ENCODE assay signal across 12 cellular contexts in genomic region chr19:18225355-18225701, GRCh38. TPM values are rescaled to one million over a fixed set of nuclear protein-coding genes. Genes with fewer than 3 reads are reported as not detected.
DNase-seq lines count a peak whose midpoint lies in the region; ATAC-seq, FAIRE-seq and TF ChIP-seq lines count a peak whose summit lies in the region.
"Had no signal": no experiment of that assay in that cellular context is flagged by ENCODE, and none has a peak within 500 bp of the region (broad histone marks: within the 10 kb centered on the region; RNA-seq: fewer than 3 reads in every experiment).

No MANE protein-coding gene starts in this region.

- H3K9me3 ChIP-seq in A549 (no peaks in the 10 kb centered on the region), HUES6 (ENCODE audit: control insufficient read depth, insufficient read depth, low read depth, low read length) (no peaks in the 10 kb centered on the region)
- H3K9me3 ChIP-seq: SJSA1 had no signal

- peak overlapping the region; percentile 83 to 86 (median 85) for H3K4me3 Mint-ChIP-seq in nephron

- no peak for TF ChIP-seq EP300 in A549 (IDR thresholded peaks at IDR 0.05)

- H3K4me2 ChIP-seq in A549 = peak overlapping the region; percentile 84; the same call in 2 of the 3 replicates

- H3K27me3 ChIP-seq in HUES6 (ENCODE audit: control insufficient read depth, insufficient read depth, low read length) = peaks cover 29% of the 10 kb centered on the region

- H3K4me1 Mint-ChIP-seq in nephron = peaks cover 19% of the 10 kb centered on the region

- no peak for ATAC-seq in A549
- ATAC-seq in GM18867 (IDR thresholded peaks at IDR 0.05; ENCODE audit: unreplicated experiment) = no peak
- no peak for ATAC-seq in HG02588 (IDR thresholded peaks at IDR 0.05; ENCODE audit: unreplicated experiment)

- TF ChIP-seq CTCF in A549 (IDR thresholded peaks at IDR 0.05) (no peak), nephron (IDR thresholded peaks at IDR 0.05; ENCODE audit: unreplicated experiment in 3 of 3) (no peak)

- H3K4me1 ChIP-seq in A549 (peaks cover 5% of the 10 kb centered on the region; the same call in 2 of the 3 replicates), HUES6 (ENCODE audit: control insufficient read depth, insufficient read depth, low read length) (peaks cover 20% of the 10 kb centered on the region)

- H3K9ac ChIP-seq in HUES6 (ENCODE audit: low read length) = no peak overlapping the region

- WGBS in A549 (ENCODE audit: missing lambda C conversion rate) = 82% methylated on average over 10 of the region's 16 CpGs

- CTCF ChIA-PET in A549 (lab: Yijun Ruan, JAX) = interaction anchor here (1.3 to 2.4 kb wide), 2 partner anchors 27 to 54 kb away, joined by 3 to 9 read pairs; no protein-coding TSS in a partner anchor

- H3K27ac ChIP-seq in A549 = peak overlapping the region in 1 of 2 experiments; percentile 85; a peak in 2 of 6 replicates
- no peak overlapping the region for H3K27ac ChIP-seq in HUES6 (ENCODE audit: low read depth, low read length)
- H3K27ac ChIP-seq: SJSA1 had no signal

- TF ChIP-seq RAD21 in A549 (conservative IDR thresholded peaks at IDR 0.05 in 1 of 2, IDR thresholded peaks at IDR 0.05 in 1 of 2) = no peak

- H3K27me3 Mint-ChIP-seq in nephron (ENCODE audit: low read depth) = peaks cover 58% of the 10 kb centered on the region

- H3K36me3 ChIP-seq in HUES6 (ENCODE audit: control insufficient read depth, insufficient read depth, low read length) = no peaks in the 10 kb centered on the region
- H3K36me3 ChIP-seq: SJSA1 had no signal

- POLR2A ChIA-PET in A549 (lab: Yijun Ruan, JAX) = no interaction called here

- no peak for FAIRE-seq in A549 (lab: Jason Lieb, UNC)

- DNase-seq in A549 (ENCODE audit: low read depth in 1 of 2, low spot score in 1 of 2) = no peak
- DNase-seq in cerebellar cortex (ENCODE audit: low spot score) = peak; percentile 14
- no peak for DNase-seq in NCI-H2227 treated with DMSO at 0.1 percent for 48 hours (lab: John Stamatoyannopoulos, UW)
- no peak for DNase-seq in activated CD4-positive, CD25-positive, alpha-beta regulatory T cell (lab: John Stamatoyannopoulos, UW)
- DNase-seq: CD4-positive, alpha-beta T cell; stimulated activated CD4-positive, alpha-beta T cell treated with anti-CD3 and anti-CD28 coated beads, Interleukin-4, amount 100 ng/mL, for 1 hour had no signal

- H3K27ac Mint-ChIP-seq in nephron = no peak overlapping the region
- H3K27ac Mint-ChIP-seq: CD4-positive, alpha-beta T cell had no signal

- no peak for TF ChIP-seq POLR2A in A549 (IDR thresholded peaks at IDR 0.05; ENCODE audit: low read length)

- H3K36me3 Mint-ChIP-seq in nephron (ENCODE audit: low read depth) = no peaks in the 10 kb centered on the region
- H3K36me3 Mint-ChIP-seq: IgD-negative memory B cell had no signal

- H3K4me3 ChIP-seq in A549 = no peak overlapping the region; the same call in 2 of the 3 replicates
- peak overlapping the region; percentile 78 for H3K4me3 ChIP-seq in HUES6 (ENCODE audit: low read depth, low read length)

- H3K9me3 Mint-ChIP-seq in nephron = no peaks in the 10 kb centered on the region
- H3K9me3 Mint-ChIP-seq: CD4-positive, alpha-beta T cell; IgD-negative memory B cell had no signal

TF ChIP-seq in A549, 52 proteins besides CTCF, POLR2A, EP300 and RAD21:
- TF ChIP-seq PBX3 (IDR thresholded peaks at IDR 0.05) = no peak

RNA-seq across cellular contexts. Expression of gene PDE4C, which starts 0.9 kb away (rescaled TPM):
- polyA plus RNA-seq in A549 (2011; rRNA removed) = 0.25 and 0.54 TPM in 2 replicates
- polyA plus RNA-seq in A549 (2012; cell fraction: cytosol; rRNA removed) = 0.33 and 0.53 TPM in 2 replicates
- polyA plus RNA-seq in A549 (2012; cell fraction: nucleus; rRNA removed) = 2.6 and 3.3 TPM in 2 replicates
- 0.34 to 0.65 TPM (median 0.55 TPM) in 3 replicates for polyA plus RNA-seq in A549 (2017; fragmentation: RNase III; extraction: RNeasy Plus Mini Kit Qiagen cat#74134 plus additional on column Dnase treatment)
- 0.21 TPM in 1 of 2 replicates, not detected in the other for polyA minus RNA-seq in A549 (2011; rRNA and poly(A)+ RNA removed)
- polyA plus RNA-seq: IgD-negative memory B cell had no signal

RNA-seq across cellular contexts. Expression of gene RAB3A, which starts 21.5 kb away (rescaled TPM):
- polyA plus RNA-seq in A549 (2011; rRNA removed) = 0.39 and 1.0 TPM in 2 replicates
- 1.8 and 2.2 TPM in 2 replicates for polyA plus RNA-seq in A549 (2012; cell fraction: cytosol; rRNA removed)
- 1.5 and 2.9 TPM in 2 replicates for polyA plus RNA-seq in A549 (2012; cell fraction: nucleus; rRNA removed)
- 1.0 to 1.6 TPM (median 1.4 TPM) in 3 replicates for polyA plus RNA-seq in A549 (2017; fragmentation: RNase III; extraction: RNeasy Plus Mini Kit Qiagen cat#74134 plus additional on column Dnase treatment)
- 4.0 and 4.3 TPM in 2 replicates for polyA minus RNA-seq in A549 (2011; rRNA and poly(A)+ RNA removed)

RNA-seq across cellular contexts. Expression of gene MPV17L2, which starts 32.3 kb away (rescaled TPM):
- polyA plus RNA-seq in A549 (2011; rRNA removed) = 8.3 and 11.4 TPM in 2 replicates
- 21.3 and 27.1 TPM in 2 replicates for polyA plus RNA-seq in A549 (2012; cell fraction: cytosol; rRNA removed)
- 11.6 and 15.3 TPM in 2 replicates for polyA plus RNA-seq in A549 (2012; cell fraction: nucleus; rRNA removed)
- polyA plus RNA-seq in A549 (2017; fragmentation: RNase III; extraction: RNeasy Plus Mini Kit Qiagen cat#74134 plus additional on column Dnase treatment) = 12.2 to 13.9 TPM (median 12.3 TPM) in 3 replicates
- 11.7 and 13.5 TPM in 2 replicates for polyA minus RNA-seq in A549 (2011; rRNA and poly(A)+ RNA removed)

RNA-seq across cellular contexts. Expression of gene IQCN, which starts 48.9 kb away (rescaled TPM):
- polyA plus RNA-seq in A549 (2011; rRNA removed) (0.34 and 0.63 TPM in 2 replicates), A549 (2017; fragmentation: RNase III; extraction: RNeasy Plus Mini Kit Qiagen cat#74134 plus additional on column Dnase treatment) (0.49 to 0.64 TPM (median 0.50 TPM) in 3 replicates)
- polyA plus RNA-seq in A549 (2012; cell fraction: cytosol; rRNA removed) = 0.17 and 0.21 TPM in 2 replicates
- 2.2 and 2.4 TPM in 2 replicates for polyA plus RNA-seq in A549 (2012; cell fraction: nucleus; rRNA removed)
- polyA minus RNA-seq in A549 (2011; rRNA and poly(A)+ RNA removed) = 1.5 and 2.2 TPM in 2 replicates

RNA-seq across cellular contexts. Expression of gene IFI30, which starts 51.7 kb away (rescaled TPM):
- 11.2 and 12.3 TPM in 2 replicates for polyA plus RNA-seq in A549 (2011; rRNA removed)
- polyA plus RNA-seq in A549 (2012; cell fraction: cytosol; rRNA removed) = 18.6 and 19.4 TPM in 2 replicates
- polyA plus RNA-seq in A549 (2012; cell fraction: nucleus; rRNA removed) = 25.4 and 27.4 TPM in 2 replicates
- polyA plus RNA-seq in A549 (2017; fragmentation: RNase III; extraction: RNeasy Plus Mini Kit Qiagen cat#74134 plus additional on column Dnase treatment) = 13.5 to 19.8 TPM (median 16.8 TPM) in 3 replicates
- 11.9 and 12.8 TPM in 2 replicates for polyA minus RNA-seq in A549 (2011; rRNA and poly(A)+ RNA removed)
